ENCODE assay signal across 24 cellular contexts in the genomic region with DNA sequence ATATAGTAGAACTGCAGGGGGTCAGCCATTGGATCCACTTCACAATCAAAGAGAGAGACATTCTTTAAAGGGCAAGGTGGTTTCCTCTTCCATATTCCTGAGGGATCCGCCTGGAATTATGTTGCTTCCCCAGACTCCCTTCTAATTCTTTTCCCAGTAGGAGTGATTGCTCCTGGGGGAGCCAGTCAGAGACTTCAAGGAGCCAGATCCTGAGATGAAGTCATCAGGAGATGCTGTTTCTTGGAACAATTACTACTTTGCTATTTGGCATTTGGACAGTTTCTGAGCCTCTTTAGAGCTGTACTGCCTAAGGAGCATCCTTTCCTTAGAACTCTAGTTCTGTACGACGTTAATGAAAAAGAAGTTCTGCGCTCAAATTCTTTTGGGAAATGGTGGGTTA. TPM values are rescaled to one million over a fixed set of nuclear protein-coding genes. Genes with fewer than 3 reads are reported as not detected.
"Had no signal": no experiment of that assay in that cellular context is flagged by ENCODE, and none has a peak within 500 bp of the region (broad histone marks: within the 10 kb centered on the region; RNA-seq: fewer than 3 reads in every experiment).

No MANE protein-coding gene starts in this region.

- H3K36me3 ChIP-seq: SJSA1 had no signal

- DNase-seq: IMR-90, Kasumi-1, KG1, MM.1S, NCI-H1092 treated with DMSO at 0.1 percent for 48 hours, NCI-H1436, NCI-H187, NCI-H2029, NCI-H2081 treated with DMSO at 0.1 percent for 48 hours, NCI-H2171, NCI-H524 treated with DMSO at 0.1 percent for 48 hours, NCI-H69, NCI-H774, PC-3, SIG-M5 had no signal

- ATAC-seq: HepG2, Panc1, PC-3 had no signal

- H3K9me3 ChIP-seq: SJSA1 had no signal

- H3K4me3 ChIP-seq: SJSA1, SK-N-MC had no signal

- H3K27ac ChIP-seq: RWPE1, SJSA1, SK-N-MC had no signal

- H3K4me1 ChIP-seq: SJSA1 had no signal

- H3K27me3 ChIP-seq: SJSA1 had no signal

RNA-seq across cellular contexts. Expression of gene OR9Q2, which starts 1.9 kb away (rescaled TPM):
- total RNA-seq: HepG2, HT1080, IMR-90, M059J, NCI-H460, OCI-LY7, PC-3, SJSA1 had no signal
- polyA plus RNA-seq: HepG2, IMR-90 had no signal

RNA-seq across cellular contexts. Expression of gene OR1S2, which starts 17.0 kb away (rescaled TPM):
- total RNA-seq: HepG2, HT1080, IMR-90, M059J, NCI-H460, OCI-LY7, PC-3, SJSA1 had no signal
- polyA plus RNA-seq: HepG2, IMR-90 had no signal

RNA-seq across cellular contexts. Expression of gene OR1S1, which starts 25.6 kb away (rescaled TPM):
- total RNA-seq: HepG2, HT1080, IMR-90, M059J, NCI-H460, OCI-LY7, PC-3, SJSA1 had no signal
- polyA plus RNA-seq: HepG2, IMR-90 had no signal

RNA-seq across cellular contexts. Expression of gene OR10Q1, which starts 41.8 kb away (rescaled TPM):
- total RNA-seq: HepG2, HT1080, IMR-90, M059J, NCI-H460, OCI-LY7, PC-3, SJSA1 had no signal
